ENCODE assay signal across 11 cellular contexts in genomic region chr1:245298781-245299180, GRCh38.
DNase-seq lines count a peak whose midpoint lies in the region; ATAC-seq and TF ChIP-seq lines count a peak whose summit lies in the region.
"Had no signal": no experiment of that assay in that cellular context is flagged by ENCODE, and none has a peak within 500 bp of the region (broad histone marks: within the 10 kb centered on the region; RNA-seq: fewer than 3 reads in every experiment).

No MANE protein-coding gene starts in this region.

- H3K4me3 Mint-ChIP-seq in T-helper 17 cell (no peak overlapping the region), natural killer cell (no peak overlapping the region)
- H3K4me3 Mint-ChIP-seq in activated naive CD4-positive, alpha-beta T cell treated with anti-CD3 and anti-CD28 coated beads for 36 hours, result no peak overlapping the region
- H3K4me3 Mint-ChIP-seq: activated naive CD8-positive, alpha-beta T cell treated with anti-CD3 and anti-CD28 coated beads for 36 hours had no signal

- TF ChIP-seq CTCF in foreskin fibroblast (IDR thresholded peaks at IDR 0.05; ENCODE audit: low read depth, low read length), result no peak
- TF ChIP-seq CTCF in testis (IDR thresholded peaks at IDR 0.05), result no peak
- no peak for TF ChIP-seq CTCF in natural killer cell (IDR thresholded peaks at IDR 0.05)

- H3K4me1 ChIP-seq in SJCRH30 (0 out of 2 replicates have a peak, but pooled peaks cover 4% of the 10 kb centered on the region), testis (no peaks in the 10 kb centered on the region)

- H3K27ac ChIP-seq in SJCRH30, result peak overlapping the region; percentile 24; the same call in 1 of the 2 replicates
- no peak overlapping the region for H3K27ac ChIP-seq in testis

- H3K27me3 ChIP-seq in SJCRH30 (no peaks in the 10 kb centered on the region), testis (no peaks in the 10 kb centered on the region)

- CTCF ChIA-PET in activated naive CD4-positive, alpha-beta T cell treated with anti-CD3 and anti-CD28 coated beads for 36 hours (lab: Charles Lee), result interaction anchor here (1.4 kb wide), 1 partner anchor 146 kb away, joined by 4 read pairs; no protein-coding TSS in a partner anchor

- H3K4me3 ChIP-seq in SJCRH30 (peak overlapping the region; percentile 19; the same call in 1 of the 2 replicates), foreskin fibroblast (ENCODE audit: low read depth in 1 of 2, low read length in 2 of 2) (peak overlapping the region in 1 of 2 donors; percentile 24), skeletal muscle cell (ENCODE audit: low read depth, low read length) (no peak overlapping the region), testis (no peak overlapping the region)

- H3K4me1 Mint-ChIP-seq in T-helper 17 cell, result no peaks in the 10 kb centered on the region
- no peaks in the 10 kb centered on the region for H3K4me1 Mint-ChIP-seq in activated naive CD4-positive, alpha-beta T cell treated with anti-CD3 and anti-CD28 coated beads for 36 hours (ENCODE audit: low read depth)
- no peaks in the 10 kb centered on the region for H3K4me1 Mint-ChIP-seq in natural killer cell
- H3K4me1 Mint-ChIP-seq: activated naive CD8-positive, alpha-beta T cell treated with anti-CD3 and anti-CD28 coated beads for 36 hours had no signal

- no peak for TF ChIP-seq POLR2A in testis (IDR thresholded peaks at IDR 0.05)

- H3K36me3 ChIP-seq in SJCRH30 (no peaks in the 10 kb centered on the region), testis (ENCODE audit: low read depth, missing control alignments) (no peaks in the 10 kb centered on the region)

- ATAC-seq in T-helper 17 cell, result no peak
- ATAC-seq in natural killer cell, result no peak

- H3K27ac Mint-ChIP-seq in T-helper 17 cell, result no peak overlapping the region
- no peak overlapping the region for H3K27ac Mint-ChIP-seq in activated naive CD4-positive, alpha-beta T cell treated with anti-CD3 and anti-CD28 coated beads for 36 hours
- no peak overlapping the region for H3K27ac Mint-ChIP-seq in natural killer cell
- H3K27ac Mint-ChIP-seq: activated naive CD8-positive, alpha-beta T cell treated with anti-CD3 and anti-CD28 coated beads for 36 hours had no signal

- H3K27me3 Mint-ChIP-seq in T-helper 17 cell (peaks cover 31% of the 10 kb centered on the region), natural killer cell (ENCODE audit: low read depth in 2 of 2) (peaks cover 0 to 13% of the 10 kb centered on the region in 2 donors)
- H3K27me3 Mint-ChIP-seq in activated naive CD4-positive, alpha-beta T cell treated with anti-CD3 and anti-CD28 coated beads for 36 hours (ENCODE audit: low read depth), result no peaks in the 10 kb centered on the region

- no peaks in the 10 kb centered on the region for H3K9me3 Mint-ChIP-seq in activated naive CD4-positive, alpha-beta T cell treated with anti-CD3 and anti-CD28 coated beads for 36 hours
- no peaks in the 10 kb centered on the region for H3K9me3 Mint-ChIP-seq in natural killer cell
- H3K9me3 Mint-ChIP-seq: activated naive CD8-positive, alpha-beta T cell treated with anti-CD3 and anti-CD28 coated beads for 36 hours had no signal

- intact Hi-C loops in testis (cut with DNase I; ENCODE audit: low total_unique reads) (no loop called here), natural killer cell (cut with micrococcal nuclease) (no loop called here)
- intact Hi-C loops in activated naive CD4-positive, alpha-beta T cell treated with anti-CD3 and anti-CD28 coated beads for 36 hours (cut with micrococcal nuclease), result no loop called here

- WGBS in testis, 2 donors, result 76 to 82% methylated on average over 12 of the region's 12 CpGs

- H3K36me3 Mint-ChIP-seq in T-helper 17 cell (ENCODE audit: low read depth) (no peaks in the 10 kb centered on the region), natural killer cell (no peaks in the 10 kb centered on the region)
- no peaks in the 10 kb centered on the region for H3K36me3 Mint-ChIP-seq in activated naive CD4-positive, alpha-beta T cell treated with anti-CD3 and anti-CD28 coated beads for 36 hours (ENCODE audit: low read depth)
- H3K36me3 Mint-ChIP-seq: activated naive CD8-positive, alpha-beta T cell treated with anti-CD3 and anti-CD28 coated beads for 36 hours had no signal

- DNase-seq in GM04504 (ENCODE audit: low read depth) (peak; percentile 69), SJCRH30 (peak; percentile 52 to 72), foreskin fibroblast (peak; percentile 32 to 67), skeletal muscle cell (ENCODE audit: low read depth) (peak; percentile 28), T-helper 17 cell (no peak), testis (no peak), natural killer cell (no peak)
- DNase-seq in activated naive CD4-positive, alpha-beta T cell treated with anti-CD3 and anti-CD28 coated beads for 36 hours, result no peak
- DNase-seq: activated CD4-positive, alpha-beta T cell treated with anti-CD3 and anti-CD28 coated beads, Interleukin-2, amount 50 U/mL, for 4 hours; activated naive CD8-positive, alpha-beta T cell treated with anti-CD3 and anti-CD28 coated beads for 36 hours; stimulated activated CD4-positive, alpha-beta T cell treated with anti-CD3 and anti-CD28 coated beads, Interleukin-15, amount 100 ng/mL, for 24 hours had no signal

- H3K9me3 ChIP-seq in SJCRH30 (replicated peaks) (no peaks in the 10 kb centered on the region), T-helper 17 cell (ENCODE audit: control insufficient read depth, low read length, poor library complexity, severe bottlenecking) (no peaks in the 10 kb centered on the region), testis (no peaks in the 10 kb centered on the region)

Comparison
In these comparisons a context has a peak if more than half of its experiments do, and no peak if none do; other contexts are left out.
1. DNase-seq: peak in GM04504 (single experiment), SJCRH30 (2 of 2), foreskin fibroblast (2 of 2) and skeletal muscle cell (single experiment); none in T-helper 17 cell (0 of 3), testis (single experiment), activated naive CD4-positive, alpha-beta T cell treated with anti-CD3 and anti-CD28 coated beads for 36 hours (single experiment) and natural killer cell (single experiment).